ENCODE assay signal across 8 cellular contexts in genomic region chr11:112226062-112226921, GRCh38. TPM values are rescaled to one million over a fixed set of nuclear protein-coding genes. Genes with fewer than 3 reads are reported as not detected.
DNase-seq lines count a peak whose midpoint lies in the region; TF ChIP-seq lines count a peak whose summit lies in the region.

Gene PTS (plus strand): TSS chr11:112226428. CDS start chr11:112226444, 16 bp downstream.

- TF ChIP-seq CTCF in H9 (conservative IDR thresholded peaks at IDR 0.05) (no peak), fibroblast of villous mesenchyme (IDR thresholded peaks at IDR 0.05; ENCODE audit: insufficient read depth, low read depth, low read length) (no peak), neural progenitor cell (IDR thresholded peaks at IDR 0.05) (no peak)

- in situ Hi-C loops in G401 (cut with HindIII; ENCODE audit: low sequenced_read_pairs) = no loop called here

- H4K5ac ChIP-seq in H9 (ENCODE audit: insufficient read length, low read depth, low read length) = peak within 1 kb of the TSS; percentile 26

- H3K4me3 Mint-ChIP-seq in H9 (peak within 1 kb of the TSS; percentile 83 to 89), neural progenitor cell (peak within 1 kb of the TSS; percentile 93)

- H2AK5ac ChIP-seq in H9 (ENCODE audit: insufficient read length, low read length) = no peak within 1 kb of the TSS

- H3F3A ChIP-seq in neural progenitor cell (ENCODE audit: low read depth) = no peaks in the 10 kb centered on the region

- peaks cover 8 to 9% of the 10 kb centered on the region in 2 experiments for H3K4me1 Mint-ChIP-seq in H9
- peaks cover 15% of the 10 kb centered on the region for H3K4me1 Mint-ChIP-seq in neural progenitor cell

- DNase-seq in G401 (ENCODE audit: low spot score) = peak; percentile 89
- peak; percentile 87 for DNase-seq in H9
- DNase-seq in M059J (ENCODE audit: low read depth) = peak; percentile 90
- DNase-seq in SIG-M5 treated with dmso at 0.1 percent for 504 hours (lab: John Stamatoyannopoulos, UW; ENCODE audit: unreplicated experiment) = peak; percentile 59
- peak; percentile 78 for DNase-seq in activated gamma-delta T cell treated with Interleukin-2 at 50 U/mL for 16 hours
- peak; percentile 89 for DNase-seq in fibroblast of villous mesenchyme (ENCODE audit: low read depth)
- DNase-seq in neural progenitor cell (ENCODE audit: low spot score) = peak; percentile 94

- no peak within 1 kb of the TSS for H2BK120ac ChIP-seq in H9 (ENCODE audit: low read depth, low read length, poor library complexity, severe bottlenecking)

- no peaks in the 10 kb centered on the region; the same call in 1 of the 2 replicates for H3K4me1 ChIP-seq in H9 (ENCODE audit: insufficient read depth, low read length)
- peaks cover 10% of the 10 kb centered on the region for H3K4me1 ChIP-seq in neural progenitor cell
- peaks cover 17% of the 10 kb centered on the region for H3K4me1 ChIP-seq in stomach smooth muscle (ENCODE audit: control insufficient read depth, insufficient read depth, low read length)

- no CpG with 5 or more reads among the region's 74 CpGs for WGBS in H9 (ENCODE audit: extremely low coverage, insufficient read length, low lambda C conversion rate)

- no peak within 1 kb of the TSS for H3K23ac ChIP-seq in H9 (ENCODE audit: insufficient read length, low read depth, low read length)

- H2BK12ac ChIP-seq in H9 (ENCODE audit: insufficient read length, low read depth, low read length) = peak within 1 kb of the TSS; percentile 69

- peak within 1 kb of the TSS; percentile 99 for H3K14ac ChIP-seq in H9 (ENCODE audit: insufficient read depth, low read length)

- no peaks in the 10 kb centered on the region for H4K20me1 ChIP-seq in H9 (ENCODE audit: control insufficient read depth, insufficient read depth, insufficient read length)
- no peaks in the 10 kb centered on the region for H4K20me1 ChIP-seq in neural progenitor cell (ENCODE audit: low read depth)

- no peaks in the 10 kb centered on the region for H3K9me3 ChIP-seq in H9 (ENCODE audit: control insufficient read depth, low read depth, low read length)
- no peaks in the 10 kb centered on the region for H3K9me3 ChIP-seq in neural progenitor cell (ENCODE audit: low read depth)
- no peaks in the 10 kb centered on the region for H3K9me3 ChIP-seq in stomach smooth muscle (ENCODE audit: control insufficient read depth in 2 of 2, low read length in 2 of 2)

- H4K8ac ChIP-seq in H9 (replicated peaks; ENCODE audit: insufficient read length, low read depth, low read length) = peak within 1 kb of the TSS; percentile 58

- H3K18ac ChIP-seq in H9 (ENCODE audit: insufficient read length, low read depth, low read length) = peak within 1 kb of the TSS; percentile 98

- H3K27ac Mint-ChIP-seq in H9 (peak within 1 kb of the TSS; percentile 81 to 95 (median 93); a peak in 5 of 7 replicates), neural progenitor cell (peak within 1 kb of the TSS; percentile 90)

- H3K9ac ChIP-seq in H9 (ENCODE audit: extremely low read depth, insufficient read length, low read length) = peak within 1 kb of the TSS; percentile 95
- peak within 1 kb of the TSS; percentile 39 for H3K9ac ChIP-seq in neural progenitor cell
- H3K9ac ChIP-seq in stomach smooth muscle (ENCODE audit: low read length in 2 of 2) = peak within 1 kb of the TSS; percentile 97 to 100

- peak within 1 kb of the TSS; percentile 34 for H3K27ac ChIP-seq in H9 (ENCODE audit: insufficient read length, low read depth, low read length)
- H3K27ac ChIP-seq in neural progenitor cell = no peak within 1 kb of the TSS
- peak within 1 kb of the TSS; percentile 99 for H3K27ac ChIP-seq in stomach smooth muscle (ENCODE audit: low read length)

- no peak within 1 kb of the TSS for H2BK5ac ChIP-seq in H9 (ENCODE audit: insufficient read length, low read length)

- no peak within 1 kb of the TSS for H2BK15ac ChIP-seq in H9 (ENCODE audit: low read depth, low read length)

- H3K4me3 ChIP-seq in fibroblast of villous mesenchyme (ENCODE audit: low read depth, low read length) (peak within 1 kb of the TSS; percentile 87), neural progenitor cell (peak within 1 kb of the TSS; percentile 64), stomach smooth muscle (ENCODE audit: low read length in 2 of 2) (peak within 1 kb of the TSS; percentile 94 to 98)

- no peaks in the 10 kb centered on the region for H3K36me3 ChIP-seq in neural progenitor cell
- peaks cover 11 to 12% of the 10 kb centered on the region in 2 donors for H3K36me3 ChIP-seq in stomach smooth muscle (ENCODE audit: control insufficient read depth in 2 of 2, insufficient read depth in 2 of 2, low read length in 2 of 2)

- H3K79me2 ChIP-seq in H9 (ENCODE audit: insufficient read depth, low read length) (no peaks in the 10 kb centered on the region; the same call in 1 of the 2 replicates), neural progenitor cell (ENCODE audit: low read depth) (peaks cover 32% of the 10 kb centered on the region)

- H3K27me3 Mint-ChIP-seq in H9 (ENCODE audit: low read depth) (peaks cover 19% of the 10 kb centered on the region), neural progenitor cell (ENCODE audit: insufficient read depth, low read depth) (peaks cover 3% of the 10 kb centered on the region)

- H3K79me1 ChIP-seq in H9 (ENCODE audit: insufficient read depth, low read depth, low read length, poor library complexity, severe bottlenecking) = no peaks in the 10 kb centered on the region

- H3K36me3 Mint-ChIP-seq in H9 (ENCODE audit: insufficient read depth in 1 of 3, low read depth in 3 of 3) = peaks cover 2 to 33% (median 22%) of the 10 kb centered on the region in 3 experiments; a peak in 5 of 7 replicates
- H3K36me3 Mint-ChIP-seq in neural progenitor cell = peaks cover 8% of the 10 kb centered on the region

- H3K56ac ChIP-seq in H9 (ENCODE audit: insufficient read length, low read depth, low read length) = no peak within 1 kb of the TSS

- peak within 1 kb of the TSS; percentile 49 for H2AFZ ChIP-seq in H9 (ENCODE audit: low read length)
- peak within 1 kb of the TSS; percentile 79 for H2AFZ ChIP-seq in neural progenitor cell (replicated peaks)

- H3K4me2 ChIP-seq in H9 (ENCODE audit: insufficient read depth, insufficient read length, low read length) (peak within 1 kb of the TSS; percentile 97), neural progenitor cell (peak within 1 kb of the TSS; percentile 85)

- no peak within 1 kb of the TSS for H4K91ac ChIP-seq in H9 (ENCODE audit: insufficient read length, low read depth, low read length)

- H2BK20ac ChIP-seq in H9 (ENCODE audit: low read depth, low read length, poor library complexity, severe bottlenecking) = no peak within 1 kb of the TSS

- H3K4ac ChIP-seq in H9 (ENCODE audit: low read depth, low read length) = no peak within 1 kb of the TSS

- peaks cover 8% of the 10 kb centered on the region for H3K23me2 ChIP-seq in H9 (ENCODE audit: insufficient read length, low read depth, low read length, poor library complexity, severe bottlenecking)

- no peak within 1 kb of the TSS for H3T11ph ChIP-seq in H9 (ENCODE audit: low read length)

- H3K9me3 Mint-ChIP-seq in H9 (no peaks in the 10 kb centered on the region; a peak in 1 of 5 replicates), neural progenitor cell (no peaks in the 10 kb centered on the region)

- H3K27me3 ChIP-seq in H9 (ENCODE audit: insufficient read depth, low read length) = no peaks in the 10 kb centered on the region; the same call in 1 of the 2 replicates
- peaks cover 18% of the 10 kb centered on the region for H3K27me3 ChIP-seq in neural progenitor cell
- no peaks in the 10 kb centered on the region for H3K27me3 ChIP-seq in stomach smooth muscle (ENCODE audit: control insufficient read depth in 1 of 2, insufficient read depth in 2 of 2, low read length in 2 of 2)

RNA-seq across cellular contexts. Expression of gene PTS, which starts in this region (rescaled TPM):
- total RNA-seq in G401 (2014; rRNA removed; shearing (Covaris generic)) = 33.1 and 54.6 TPM in 2 replicates
- total RNA-seq in H9 (2021) (45.9 and 48.6 TPM in 2 replicates), fibroblast of villous mesenchyme (59.9 and 67.8 TPM in 2 replicates), neural progenitor cell (ENCODE audit: low replicate concordance) (44.8 and 108 TPM in 2 replicates)
- total RNA-seq in M059J (2014; rRNA removed; shearing (Covaris generic)) = 60.6 and 86.9 TPM in 2 replicates

Comparison
In these comparisons a context has a peak if more than half of its experiments do, and no peak if none do; other contexts are left out.
1. H3K9ac ChIP-seq: peak in every context shown above with its lines; median percentile 98 in stomach smooth muscle; 95 in H9; 39 in neural progenitor cell.